2 cellular contexts compared by ENCODE assay signal in the genomic region with DNA sequence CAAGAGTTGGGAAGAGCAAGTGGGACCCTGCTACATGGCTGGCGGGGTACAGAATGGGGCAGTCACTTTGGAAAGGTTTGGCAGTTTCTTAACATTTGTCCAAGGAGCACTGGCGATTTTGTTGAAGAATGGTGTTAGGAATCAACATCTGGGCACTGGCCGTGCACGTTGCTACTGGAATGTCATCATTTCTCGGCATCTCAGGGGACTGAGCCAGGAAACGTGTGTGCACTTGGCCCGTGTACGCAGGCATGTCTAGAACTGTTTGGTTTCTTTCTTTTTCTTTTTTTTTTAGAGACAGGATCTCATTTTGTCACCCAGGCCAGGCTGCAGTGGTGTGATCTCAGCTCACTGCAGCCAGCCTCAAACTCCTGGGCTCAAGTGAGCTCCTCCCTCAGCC.
TF ChIP-seq lines count a peak whose summit lies in the region.

No MANE protein-coding gene starts in this region.

TF ChIP-seq in IMR-90, 13 proteins besides CTCF, POLR2A, EP300 and RAD21:
- TF ChIP-seq, protein P1, sequence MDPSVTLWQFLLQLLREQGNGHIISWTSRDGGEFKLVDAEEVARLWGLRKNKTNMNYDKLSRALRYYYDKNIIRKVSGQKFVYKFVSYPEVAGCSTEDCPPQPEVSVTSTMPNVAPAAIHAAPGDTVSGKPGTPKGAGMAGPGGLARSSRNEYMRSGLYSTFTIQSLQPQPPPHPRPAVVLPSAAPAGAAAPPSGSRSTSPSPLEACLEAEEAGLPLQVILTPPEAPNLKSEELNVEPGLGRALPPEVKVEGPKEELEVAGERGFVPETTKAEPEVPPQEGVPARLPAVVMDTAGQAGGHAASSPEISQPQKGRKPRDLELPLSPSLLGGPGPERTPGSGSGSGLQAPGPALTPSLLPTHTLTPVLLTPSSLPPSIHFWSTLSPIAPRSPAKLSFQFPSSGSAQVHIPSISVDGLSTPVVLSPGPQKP (IDR thresholded peaks at IDR 0.05; ENCODE audit: borderline replicate concordance, low read depth, low read length) = no peak
- peak; percentile 25; the same call in 1 of the 2 replicates for TF ChIP-seq BHLHE40 (IDR thresholded peaks at IDR 0.05; ENCODE audit: low read depth, low read length)

TF ChIP-seq in liver, 16 proteins besides CTCF, POLR2A, EP300 and RAD21:
- peak; percentile 16 for TF ChIP-seq SP1 (IDR thresholded peaks at IDR 0.05)
- TF ChIP-seq, protein P2, sequence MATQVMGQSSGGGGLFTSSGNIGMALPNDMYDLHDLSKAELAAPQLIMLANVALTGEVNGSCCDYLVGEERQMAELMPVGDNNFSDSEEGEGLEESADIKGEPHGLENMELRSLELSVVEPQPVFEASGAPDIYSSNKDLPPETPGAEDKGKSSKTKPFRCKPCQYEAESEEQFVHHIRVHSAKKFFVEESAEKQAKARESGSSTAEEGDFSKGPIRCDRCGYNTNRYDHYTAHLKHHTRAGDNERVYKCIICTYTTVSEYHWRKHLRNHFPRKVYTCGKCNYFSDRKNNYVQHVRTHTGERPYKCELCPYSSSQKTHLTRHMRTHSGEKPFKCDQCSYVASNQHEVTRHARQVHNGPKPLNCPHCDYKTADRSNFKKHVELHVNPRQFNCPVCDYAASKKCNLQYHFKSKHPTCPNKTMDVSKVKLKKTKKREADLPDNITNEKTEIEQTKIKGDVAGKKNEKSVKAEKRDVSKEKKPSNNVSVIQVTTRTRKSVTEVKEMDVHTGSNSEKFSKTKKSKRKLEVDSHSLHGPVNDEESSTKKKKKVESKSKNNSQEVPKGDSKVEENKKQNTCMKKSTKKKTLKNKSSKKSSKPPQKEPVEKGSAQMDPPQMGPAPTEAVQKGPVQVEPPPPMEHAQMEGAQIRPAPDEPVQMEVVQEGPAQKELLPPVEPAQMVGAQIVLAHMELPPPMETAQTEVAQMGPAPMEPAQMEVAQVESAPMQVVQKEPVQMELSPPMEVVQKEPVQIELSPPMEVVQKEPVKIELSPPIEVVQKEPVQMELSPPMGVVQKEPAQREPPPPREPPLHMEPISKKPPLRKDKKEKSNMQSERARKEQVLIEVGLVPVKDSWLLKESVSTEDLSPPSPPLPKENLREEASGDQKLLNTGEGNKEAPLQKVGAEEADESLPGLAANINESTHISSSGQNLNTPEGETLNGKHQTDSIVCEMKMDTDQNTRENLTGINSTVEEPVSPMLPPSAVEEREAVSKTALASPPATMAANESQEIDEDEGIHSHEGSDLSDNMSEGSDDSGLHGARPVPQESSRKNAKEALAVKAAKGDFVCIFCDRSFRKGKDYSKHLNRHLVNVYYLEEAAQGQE (IDR thresholded peaks at IDR 0.05) = peak; percentile 58
- no peak for TF ChIP-seq TAF1 (conservative IDR thresholded peaks at IDR 0.05)
- peak in 1 of 2 donors; percentile 66 for TF ChIP-seq JUND (IDR thresholded peaks at IDR 0.05)
- TF ChIP-seq FOXA1 (IDR thresholded peaks at IDR 0.05) = peak; percentile 55
- TF ChIP-seq HNF4G (IDR thresholded peaks at IDR 0.05) = no peak
- TF ChIP-seq GABPA (IDR thresholded peaks at IDR 0.05 in 1 of 2, conservative IDR thresholded peaks at IDR 0.05 in 1 of 2) = peak in 1 of 2 donors; percentile 11
- TF ChIP-seq, protein P3, sequence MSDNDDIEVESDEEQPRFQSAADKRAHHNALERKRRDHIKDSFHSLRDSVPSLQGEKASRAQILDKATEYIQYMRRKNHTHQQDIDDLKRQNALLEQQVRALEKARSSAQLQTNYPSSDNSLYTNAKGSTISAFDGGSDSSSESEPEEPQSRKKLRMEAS (IDR thresholded peaks at IDR 0.05) = no peak
- peak; percentile 8 to 75 for TF ChIP-seq HNF4A (conservative IDR thresholded peaks at IDR 0.05)
- TF ChIP-seq, protein P4, sequence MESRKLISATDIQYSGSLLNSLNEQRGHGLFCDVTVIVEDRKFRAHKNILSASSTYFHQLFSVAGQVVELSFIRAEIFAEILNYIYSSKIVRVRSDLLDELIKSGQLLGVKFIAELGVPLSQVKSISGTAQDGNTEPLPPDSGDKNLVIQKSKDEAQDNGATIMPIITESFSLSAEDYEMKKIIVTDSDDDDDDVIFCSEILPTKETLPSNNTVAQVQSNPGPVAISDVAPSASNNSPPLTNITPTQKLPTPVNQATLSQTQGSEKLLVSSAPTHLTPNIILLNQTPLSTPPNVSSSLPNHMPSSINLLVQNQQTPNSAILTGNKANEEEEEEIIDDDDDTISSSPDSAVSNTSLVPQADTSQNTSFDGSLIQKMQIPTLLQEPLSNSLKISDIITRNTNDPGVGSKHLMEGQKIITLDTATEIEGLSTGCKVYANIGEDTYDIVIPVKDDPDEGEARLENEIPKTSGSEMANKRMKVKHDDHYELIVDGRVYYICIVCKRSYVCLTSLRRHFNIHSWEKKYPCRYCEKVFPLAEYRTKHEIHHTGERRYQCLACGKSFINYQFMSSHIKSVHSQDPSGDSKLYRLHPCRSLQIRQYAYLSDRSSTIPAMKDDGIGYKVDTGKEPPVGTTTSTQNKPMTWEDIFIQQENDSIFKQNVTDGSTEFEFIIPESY (IDR thresholded peaks at IDR 0.05) = peak; percentile 65
- TF ChIP-seq, protein P5, sequence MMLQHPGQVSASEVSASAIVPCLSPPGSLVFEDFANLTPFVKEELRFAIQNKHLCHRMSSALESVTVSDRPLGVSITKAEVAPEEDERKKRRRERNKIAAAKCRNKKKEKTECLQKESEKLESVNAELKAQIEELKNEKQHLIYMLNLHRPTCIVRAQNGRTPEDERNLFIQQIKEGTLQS (IDR thresholded peaks at IDR 0.05) = no peak
- TF ChIP-seq RXRA (IDR thresholded peaks at IDR 0.05) = peak in 1 of 2 donors; percentile 84
- peak in 1 of 2 donors; percentile 11 for TF ChIP-seq EGR1 (IDR thresholded peaks at IDR 0.05; ENCODE audit: low read depth in 2 of 2)
- TF ChIP-seq FOXA2 (IDR thresholded peaks at IDR 0.05) = peak; percentile 53
- TF ChIP-seq NR2F2 (IDR thresholded peaks at IDR 0.05) = no peak
- TF ChIP-seq YY1 (IDR thresholded peaks at IDR 0.05) = peak; percentile 76
